Comparison of ENCODE assay signal across 9 cellular contexts in the genomic region with DNA sequence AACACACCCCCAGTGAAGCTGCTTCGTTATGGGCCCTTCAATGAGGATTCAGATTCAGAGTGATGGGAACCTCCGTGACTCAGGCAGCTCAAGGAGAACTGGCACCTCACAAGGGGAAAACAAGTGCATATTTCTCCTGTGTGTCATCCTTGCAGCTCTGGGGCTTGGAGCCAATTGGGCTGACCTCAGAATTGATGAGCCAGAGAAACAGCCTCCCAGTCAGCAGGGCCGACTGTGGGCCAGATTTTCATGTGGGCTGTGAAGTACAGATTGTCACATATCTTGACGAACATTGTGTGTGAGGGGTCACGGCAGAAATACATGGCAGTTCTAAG.
DNase-seq lines count a peak whose midpoint lies in the region; ATAC-seq and TF ChIP-seq lines count a peak whose summit lies in the region.
"Had no signal": no experiment of that assay in that cellular context is flagged by ENCODE, and none has a peak within 500 bp of the region (broad histone marks: within the 10 kb centered on the region; RNA-seq: fewer than 3 reads in every experiment).

No MANE protein-coding gene starts in this region.

- no peak for TF ChIP-seq CTCF in HEK293 (tag by site-specific recombination; IDR thresholded peaks at IDR 0.05)

- H3K4me3 ChIP-seq in HEK293 (ENCODE audit: low read depth, low read length), result no peak overlapping the region

- DNase-seq in astrocyte of the hippocampus (ENCODE audit: low read depth, low spot score), result peak; percentile 98
- peak; percentile 55 for DNase-seq in hepatic stellate cell (ENCODE audit: low spot score)
- DNase-seq in stromal cell of bone marrow (ENCODE audit: low read depth), result peak; percentile 86
- no peak for DNase-seq in activated CD4-positive, alpha-beta T cell treated with anti-CD3 and anti-CD28 coated beads, Interleukin-2, amount 50 U/mL, for 4 hours
- DNase-seq in putamen (ENCODE audit: low spot score), result no peak
- DNase-seq in NCI-H146 (lab: John Stamatoyannopoulos, UW), result no peak
- DNase-seq: naive thymus-derived CD8-positive, alpha-beta T cell had no signal

- H3K9me3 ChIP-seq in HEK293 (ENCODE audit: control insufficient read depth, insufficient read depth, low read depth, low read length), result no peaks in the 10 kb centered on the region

- no peak for ATAC-seq in HG02678 (IDR thresholded peaks at IDR 0.05; ENCODE audit: unreplicated experiment)
- ATAC-seq: naive thymus-derived CD8-positive, alpha-beta T cell had no signal

- POLR2A ChIA-PET in HEK293 (lab: Yijun Ruan, JAX), result no interaction called here

- no peaks in the 10 kb centered on the region for H3K36me3 ChIP-seq in HEK293 (ENCODE audit: control insufficient read depth in 2 of 2, insufficient read depth in 1 of 2, low read length in 2 of 2)

- H3K4me1 ChIP-seq in HEK293 (ENCODE audit: control insufficient read depth, insufficient read depth, low read length), result peaks cover 4% of the 10 kb centered on the region

- CTCF ChIA-PET in HEK293 (lab: Yijun Ruan, JAX), result no interaction called here

- H3K27ac ChIP-seq in HEK293 (ENCODE audit: extremely low read depth, low read depth, low read length), result no peak overlapping the region

TF ChIP-seq in HEK293, 187 proteins besides CTCF, POLR2A, EP300 and RAD21:
- TF ChIP-seq SP7 (tag by site-specific recombination; IDR thresholded peaks at IDR 0.05) (peak; percentile 47; the same call in 1 of the 2 replicates), ZBTB17 (tag by site-specific recombination; IDR thresholded peaks at IDR 0.05) (0 out of 2 replicates have a peak, but pooled peaks have one; percentile 13), ZNF596 (tag by site-specific recombination; IDR thresholded peaks at IDR 0.05) (no peak), OSR2 (tag by site-specific recombination; IDR thresholded peaks at IDR 0.05) (no peak), ZNF416 (tag by site-specific recombination; IDR thresholded peaks at IDR 0.05) (no peak), ZNF629 (tag by site-specific recombination; IDR thresholded peaks at IDR 0.05) (peak; percentile 63; the same call in 1 of the 2 replicates), SCRT2 (tag by site-specific recombination; IDR thresholded peaks at IDR 0.05) (peak; percentile 78), ZNF24 (tag by site-specific recombination; IDR thresholded peaks at IDR 0.05) (no peak), ZNF404 (tag by site-specific recombination; IDR thresholded peaks at IDR 0.05) (no peak), ZNF341 (tag by site-specific recombination; IDR thresholded peaks at IDR 0.05; ENCODE audit: low read depth) (no peak), GLIS1 (tag by site-specific recombination; IDR thresholded peaks at IDR 0.05) (peak; percentile 83), ZEB2 (tag by site-specific recombination; IDR thresholded peaks at IDR 0.05) (0 out of 2 replicates have a peak, but pooled peaks have one; percentile 32), ZNF366 (tag by site-specific recombination; conservative IDR thresholded peaks at IDR 0.05) (0 out of 2 replicates have a peak, but pooled peaks have one; percentile 38), KLF7 (tag by site-specific recombination; IDR thresholded peaks at IDR 0.05; ENCODE audit: borderline replicate concordance) (no peak), ZNF654 (tag by site-specific recombination; IDR thresholded peaks at IDR 0.05; ENCODE audit: low read depth) (no peak), ZNF423 (tag by site-specific recombination; IDR thresholded peaks at IDR 0.05) (no peak), ZFHX2 (tag by site-specific recombination; conservative IDR thresholded peaks at IDR 0.05) (0 out of 2 replicates have a peak, but pooled peaks have one; percentile 13), ZNF473 (tag by site-specific recombination; IDR thresholded peaks at IDR 0.05) (no peak), OVOL3 (tag by site-specific recombination; IDR thresholded peaks at IDR 0.05) (no peak), ZNF660 (tag by site-specific recombination; IDR thresholded peaks at IDR 0.05) (peak; percentile 92), ZNF248 (tag by site-specific recombination; IDR thresholded peaks at IDR 0.05) (no peak)
- TF ChIP-seq, protein P1, sequence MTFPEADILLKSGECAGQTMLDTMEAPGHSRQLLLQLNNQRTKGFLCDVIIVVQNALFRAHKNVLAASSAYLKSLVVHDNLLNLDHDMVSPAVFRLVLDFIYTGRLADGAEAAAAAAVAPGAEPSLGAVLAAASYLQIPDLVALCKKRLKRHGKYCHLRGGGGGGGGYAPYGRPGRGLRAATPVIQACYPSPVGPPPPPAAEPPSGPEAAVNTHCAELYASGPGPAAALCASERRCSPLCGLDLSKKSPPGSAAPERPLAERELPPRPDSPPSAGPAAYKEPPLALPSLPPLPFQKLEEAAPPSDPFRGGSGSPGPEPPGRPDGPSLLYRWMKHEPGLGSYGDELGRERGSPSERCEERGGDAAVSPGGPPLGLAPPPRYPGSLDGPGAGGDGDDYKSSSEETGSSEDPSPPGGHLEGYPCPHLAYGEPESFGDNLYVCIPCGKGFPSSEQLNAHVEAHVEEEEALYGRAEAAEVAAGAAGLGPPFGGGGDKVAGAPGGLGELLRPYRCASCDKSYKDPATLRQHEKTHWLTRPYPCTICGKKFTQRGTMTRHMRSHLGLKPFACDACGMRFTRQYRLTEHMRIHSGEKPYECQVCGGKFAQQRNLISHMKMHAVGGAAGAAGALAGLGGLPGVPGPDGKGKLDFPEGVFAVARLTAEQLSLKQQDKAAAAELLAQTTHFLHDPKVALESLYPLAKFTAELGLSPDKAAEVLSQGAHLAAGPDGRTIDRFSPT (tag by site-specific recombination; IDR thresholded peaks at IDR 0.05), result 0 out of 2 replicates have a peak, but pooled peaks have one; percentile 20
- TF ChIP-seq, protein P2, sequence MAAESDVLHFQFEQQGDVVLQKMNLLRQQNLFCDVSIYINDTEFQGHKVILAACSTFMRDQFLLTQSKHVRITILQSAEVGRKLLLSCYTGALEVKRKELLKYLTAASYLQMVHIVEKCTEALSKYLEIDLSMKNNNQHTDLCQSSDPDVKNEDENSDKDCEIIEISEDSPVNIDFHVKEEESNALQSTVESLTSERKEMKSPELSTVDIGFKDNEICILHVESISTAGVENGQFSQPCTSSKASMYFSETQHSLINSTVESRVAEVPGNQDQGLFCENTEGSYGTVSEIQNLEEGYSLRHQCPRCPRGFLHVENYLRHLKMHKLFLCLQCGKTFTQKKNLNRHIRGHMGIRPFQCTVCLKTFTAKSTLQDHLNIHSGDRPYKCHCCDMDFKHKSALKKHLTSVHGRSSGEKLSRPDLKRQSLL (tag by site-specific recombination; IDR thresholded peaks at IDR 0.05), result 0 out of 2 replicates have a peak, but pooled peaks have one; percentile 21

Comparison
In these comparisons a context has a peak if more than half of its experiments do, and no peak if none do; other contexts are left out.
1. DNase-seq: peak in astrocyte of the hippocampus (single experiment), hepatic stellate cell (single experiment) and stromal cell of bone marrow (single experiment); none in activated CD4-positive, alpha-beta T cell treated with anti-CD3 and anti-CD28 coated beads, Interleukin-2, amount 50 U/mL, for 4 hours (0 of 2), putamen (single experiment) and NCI-H146 (single experiment).